Comparison of ENCODE assay signal across 8 cellular contexts in genomic region chr6:33318426-33319073, GRCh38. TPM values are rescaled to one million over a fixed set of nuclear protein-coding genes. Genes with fewer than 3 reads are reported as not detected.
DNase-seq lines count a peak whose midpoint lies in the region; ATAC-seq, FAIRE-seq and TF ChIP-seq lines count a peak whose summit lies in the region.

No MANE protein-coding gene starts in this region.

- no peaks in the 10 kb centered on the region for H3K27me3 ChIP-seq in left lung

- H3K36me3 Mint-ChIP-seq in T-helper 2 cell treated with Interferon-gamma antibody and Interleukin-4, amounts not matched to agents 5 μg/mL and 100 μg/mL, for 36 hours (ENCODE audit: low read depth): peaks cover 55% of the 10 kb centered on the region
- peaks cover 46% of the 10 kb centered on the region for H3K36me3 Mint-ChIP-seq in activated naive CD8-positive, alpha-beta T cell treated with anti-CD3 and anti-CD28 coated beads, Interleukin-2, amount 50 U/mL, for 24 hours (ENCODE audit: low read depth)

- H3K4me1 ChIP-seq in left lung: peaks cover 32 to 74% of the 10 kb centered on the region in 2 donors

- no peak for DNase-seq in T-helper 2 cell treated with Interferon-gamma antibody and Interleukin-4, amounts not matched to agents 5 μg/mL and 100 μg/mL, for 36 hours (ENCODE audit: low spot score)
- no peak for DNase-seq in T-helper 2 cell
- DNase-seq in activated naive CD8-positive, alpha-beta T cell treated with anti-CD3 and anti-CD28 coated beads, Interleukin-2, amount 50 U/mL, for 24 hours: no peak
- no peak for DNase-seq in left lung
- DNase-seq in ureter (ENCODE audit: low spot score): no peak
- no peak for DNase-seq in NCI-H187 (lab: John Stamatoyannopoulos, UW)
- DNase-seq in D721Med (ENCODE audit: insufficient read length, low spot score): no peak

- H3K27ac ChIP-seq in left lung (peak overlapping the region; percentile 85 to 86), temporal lobe (ENCODE audit: low read depth, low read length) (peak overlapping the region; percentile 78)

- H3K9me3 ChIP-seq in left lung: no peaks in the 10 kb centered on the region

- peak overlapping the region; percentile 96 for H3K27ac Mint-ChIP-seq in T-helper 2 cell treated with Interferon-gamma antibody and Interleukin-4, amounts not matched to agents 5 μg/mL and 100 μg/mL, for 36 hours
- H3K27ac Mint-ChIP-seq in activated naive CD8-positive, alpha-beta T cell treated with anti-CD3 and anti-CD28 coated beads, Interleukin-2, amount 50 U/mL, for 24 hours: peak overlapping the region; percentile 94

- intact Hi-C loops in left lung (cut with DNase I): loop anchor here in 1 of 2 donors (10.0 kb wide), 1 partner anchor 96 kb away; the partner anchor contains the start of genes CUTA and PHF1

- ATAC-seq in activated naive CD8-positive, alpha-beta T cell treated with anti-CD3 and anti-CD28 coated beads, Interleukin-2, amount 50 U/mL, for 24 hours: no peak
- no peak for ATAC-seq in left lung

- H3K4me3 ChIP-seq in left lung: peak overlapping the region; percentile 53 to 68

- H3K4me3 Mint-ChIP-seq in T-helper 2 cell treated with Interferon-gamma antibody and Interleukin-4, amounts not matched to agents 5 μg/mL and 100 μg/mL, for 36 hours: peak overlapping the region; percentile 96
- H3K4me3 Mint-ChIP-seq in activated naive CD8-positive, alpha-beta T cell treated with anti-CD3 and anti-CD28 coated beads, Interleukin-2, amount 50 U/mL, for 24 hours: peak overlapping the region; percentile 93

- no peaks in the 10 kb centered on the region for H3K27me3 Mint-ChIP-seq in T-helper 2 cell treated with Interferon-gamma antibody and Interleukin-4, amounts not matched to agents 5 μg/mL and 100 μg/mL, for 36 hours (ENCODE audit: low read depth)
- H3K27me3 Mint-ChIP-seq in activated naive CD8-positive, alpha-beta T cell treated with anti-CD3 and anti-CD28 coated beads, Interleukin-2, amount 50 U/mL, for 24 hours: no peaks in the 10 kb centered on the region

- no peaks in the 10 kb centered on the region for H3K9me3 Mint-ChIP-seq in T-helper 2 cell treated with Interferon-gamma antibody and Interleukin-4, amounts not matched to agents 5 μg/mL and 100 μg/mL, for 36 hours
- H3K9me3 Mint-ChIP-seq in activated naive CD8-positive, alpha-beta T cell treated with anti-CD3 and anti-CD28 coated beads, Interleukin-2, amount 50 U/mL, for 24 hours: no peaks in the 10 kb centered on the region

- no peak for FAIRE-seq in D721Med (lab: Jason Lieb, UNC)

- peaks cover 0 to 39% of the 10 kb centered on the region in 2 donors for H3K36me3 ChIP-seq in left lung

- H3K4me1 Mint-ChIP-seq in T-helper 2 cell treated with Interferon-gamma antibody and Interleukin-4, amounts not matched to agents 5 μg/mL and 100 μg/mL, for 36 hours (ENCODE audit: low read depth): peaks cover 56% of the 10 kb centered on the region
- peaks cover 84% of the 10 kb centered on the region for H3K4me1 Mint-ChIP-seq in activated naive CD8-positive, alpha-beta T cell treated with anti-CD3 and anti-CD28 coated beads, Interleukin-2, amount 50 U/mL, for 24 hours

- TF ChIP-seq CTCF in left lung (IDR thresholded peaks at IDR 0.05) (no peak), D721Med (IDR thresholded peaks at IDR 0.05; ENCODE audit: insufficient read depth, missing control alignments) (no peak)

RNA-seq across cellular contexts. Expression of gene ZBTB22, which starts 1.0 kb away (rescaled TPM):
- total RNA-seq in left lung (10 to 100 TPM; 17.3 to 22.6 TPM), temporal lobe (20.7 TPM), ureter (24.2 TPM)

RNA-seq across cellular contexts. Expression of gene DAXX, which starts 4.2 kb away (rescaled TPM):
- 10 to 100 TPM; 33.6 to 42.0 TPM for total RNA-seq in left lung
- total RNA-seq in temporal lobe: 13.3 TPM
- 28.8 TPM for total RNA-seq in ureter

RNA-seq across cellular contexts. Expression of gene TAPBP, which starts 4.7 kb away (rescaled TPM):
- total RNA-seq in left lung (100 to 1,000 TPM; 227 to 243 TPM), temporal lobe (17.5 TPM), ureter (132 TPM)

RNA-seq across cellular contexts. Expression of gene RGL2, which starts 19.8 kb away (rescaled TPM):
- total RNA-seq in left lung (10 to 100 TPM; 83.3 to 94.6 TPM), temporal lobe (19.2 TPM), ureter (163 TPM)

RNA-seq across cellular contexts. Expression of gene PFDN6, which starts 29.1 kb away (rescaled TPM):
- total RNA-seq in left lung (10 to 100 TPM; 37.7 to 43.0 TPM), temporal lobe (14.3 TPM), ureter (49.9 TPM)
